15 cellular contexts compared by ENCODE assay signal in the genomic region with DNA sequence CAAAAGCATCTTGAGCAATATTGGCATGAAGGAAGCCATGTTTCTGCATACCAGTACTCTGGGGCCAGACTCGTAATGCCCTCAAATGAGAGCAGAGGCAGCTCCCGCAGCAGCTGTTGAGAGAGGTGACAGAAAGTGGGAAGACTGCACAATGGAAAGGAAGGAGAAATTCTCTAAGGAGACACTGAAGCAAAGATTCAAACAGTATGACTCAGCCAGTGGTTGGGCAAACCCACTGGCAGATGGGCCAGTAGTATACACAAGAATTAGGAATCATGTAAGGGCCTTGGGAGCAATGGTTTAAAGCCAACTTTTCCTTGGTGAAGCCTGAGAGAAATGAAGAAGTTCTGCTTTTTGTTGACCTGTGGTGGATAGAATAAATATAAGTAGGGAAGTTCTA.
"Had no signal": no experiment of that assay in that cellular context is flagged by ENCODE, and none has a peak within 500 bp of the region (broad histone marks: within the 10 kb centered on the region; RNA-seq: fewer than 3 reads in every experiment).

No MANE protein-coding gene starts in this region.

- ATAC-seq: gastroesophageal sphincter; mucosa of descending colon; natural killer cell treated with Interleukin-12 subunit alpha and Interleukin-12 subunit beta and Interleukin-15 and Interleukin-18, amount 100 ng/mL, for 72 hours; stimulated activated naive CD8-positive, alpha-beta T cell treated with anti-CD3 and anti-CD28 coated beads, Interleukin-15, Interleukin-2, amounts not matched to agents 100 U/mL and 50 U/mL, for 24 hours had no signal

- H3K4me3 ChIP-seq: esophagus muscularis mucosa, gastroesophageal sphincter, mucosa of descending colon, skin epidermis had no signal

- H3K9me3 ChIP-seq: esophagus muscularis mucosa, gastroesophageal sphincter, mucosa of descending colon had no signal

- H3K4me1 ChIP-seq: gastroesophageal sphincter had no signal

- DNase-seq: activated CD4-positive, alpha-beta T cell treated with anti-CD3 and anti-CD28 coated beads, Interleukin-2, amount 10 ng/mL, durations not matched to agents 24 days and 14 days; activated CD4-positive, CD25-positive, alpha-beta regulatory T cell; activated gamma-delta T cell treated with Interleukin-2 at 50 U/mL for 16 hours; amygdala; cerebellar nuclear complex; mucosa of descending colon; stimulated activated CD4-positive, alpha-beta T cell treated with anti-CD3 and anti-CD28 coated beads, Interleukin-15, amount 100 ng/mL, for 24 hours; stimulated activated CD4-positive, alpha-beta T cell treated with anti-CD3 and anti-CD28 coated beads, Interleukin-4, amount 100 ng/mL, for 4 hours; stimulated activated CD8-positive, alpha-beta memory T cell treated with anti-CD3 and anti-CD28 coated beads, Interleukin-4, amount 100 ng/mL, for 48 hours; stimulated activated naive CD8-positive, alpha-beta T cell treated with anti-CD3 and anti-CD28 coated beads, Interleukin-15, Interleukin-2, amounts not matched to agents 100 U/mL and 50 U/mL, for 24 hours; trophoblast cell had no signal

- H3K36me3 ChIP-seq: esophagus muscularis mucosa, gastroesophageal sphincter had no signal

- H3K27me3 ChIP-seq: esophagus muscularis mucosa, gastroesophageal sphincter had no signal

- H3K27ac ChIP-seq: esophagus muscularis mucosa, gastroesophageal sphincter, skin epidermis had no signal
